In genomic region chr4:8259743-8260430, GRCh38 we compare ENCODE assay signal across 24 cellular contexts. TPM values are rescaled to one million over a fixed set of nuclear protein-coding genes. Genes with fewer than 3 reads are reported as not detected.
"Had no signal": no experiment of that assay in that cellular context is flagged by ENCODE, and none has a peak within 500 bp of the region (broad histone marks: within the 10 kb centered on the region; RNA-seq: fewer than 3 reads in every experiment).

No MANE protein-coding gene starts in this region.

- H3K27me3 ChIP-seq: breast epithelium, colonic mucosa, dorsolateral prefrontal cortex, heart right ventricle, right lobe of liver, upper lobe of left lung had no signal

- H3K4me1 ChIP-seq: colonic mucosa, right lobe of liver had no signal

- ATAC-seq: left cardiac atrium; mucosa of descending colon; stimulated activated memory B cell treated with anti-CD40 and anti-IgM and Interleukin-4, amounts not matched to agents 10 μg/mL and 1 μg/mL and 100 μg/mL, for 72 hours had no signal

- H3K9me3 ChIP-seq: breast epithelium, colonic mucosa, heart right ventricle, mucosa of descending colon, right lobe of liver, upper lobe of left lung had no signal

- H3K4me3 ChIP-seq: breast epithelium, colonic mucosa, dorsolateral prefrontal cortex, heart right ventricle, mucosa of descending colon, right lobe of liver, upper lobe of left lung had no signal

- H3K27ac ChIP-seq: colonic mucosa, dorsolateral prefrontal cortex, right lobe of liver, upper lobe of left lung had no signal

- H3K36me3 ChIP-seq: breast epithelium, colonic mucosa, heart right ventricle, right lobe of liver, upper lobe of left lung had no signal

- DNase-seq: activated B cell treated with CpG ODN at 0.5 μM for 24 hours; activated CD4-positive, alpha-beta T cell treated with anti-CD3 and anti-CD28 coated beads for 4 hours; activated CD4-positive, alpha-beta T cell treated with anti-CD3 and anti-CD28 coated beads, Interleukin-2, amount 50 U/mL, for 48 hours; activated naive CD4-positive, alpha-beta T cell treated with Interleukin-2 at 50 U/mL for 16 hours; activated naive CD8-positive, alpha-beta T cell treated with anti-CD3 and anti-CD28 coated beads, Interleukin-2, amount 10 ng/mL, durations not matched to agents 7 days and 5 days; activated T-cell treated with anti-CD3 and anti-CD28 coated beads, Interleukin-2, amount 50 U/mL, for 48 hours; amniotic stem cell; colonic mucosa; dorsolateral prefrontal cortex; heart right ventricle; left cardiac atrium; mucosa of descending colon; naive B cell; occipital lobe; posterior cingulate gyrus; right lobe of liver; small intestine; stimulated activated CD4-positive, alpha-beta T cell treated with anti-CD3 and anti-CD28 coated beads, Interleukin-15, amount 100 ng/mL, for 24 hours; T-helper 1 cell; T-helper 9 cell had no signal

RNA-seq across cellular contexts. Expression of gene HTRA3, which starts 9.7 kb away (rescaled TPM):
- total RNA-seq: activated B cell treated with CpG ODN at 0.5 μM for 24 hours; activated naive CD8-positive, alpha-beta T cell treated with anti-CD3 and anti-CD28 coated beads, Interleukin-2, amount 10 ng/mL, durations not matched to agents 7 days and 5 days had no signal
- polyA plus RNA-seq: neural cell had no signal
